Comparison of ENCODE assay signal across 1 cellular context in the genomic region with DNA sequence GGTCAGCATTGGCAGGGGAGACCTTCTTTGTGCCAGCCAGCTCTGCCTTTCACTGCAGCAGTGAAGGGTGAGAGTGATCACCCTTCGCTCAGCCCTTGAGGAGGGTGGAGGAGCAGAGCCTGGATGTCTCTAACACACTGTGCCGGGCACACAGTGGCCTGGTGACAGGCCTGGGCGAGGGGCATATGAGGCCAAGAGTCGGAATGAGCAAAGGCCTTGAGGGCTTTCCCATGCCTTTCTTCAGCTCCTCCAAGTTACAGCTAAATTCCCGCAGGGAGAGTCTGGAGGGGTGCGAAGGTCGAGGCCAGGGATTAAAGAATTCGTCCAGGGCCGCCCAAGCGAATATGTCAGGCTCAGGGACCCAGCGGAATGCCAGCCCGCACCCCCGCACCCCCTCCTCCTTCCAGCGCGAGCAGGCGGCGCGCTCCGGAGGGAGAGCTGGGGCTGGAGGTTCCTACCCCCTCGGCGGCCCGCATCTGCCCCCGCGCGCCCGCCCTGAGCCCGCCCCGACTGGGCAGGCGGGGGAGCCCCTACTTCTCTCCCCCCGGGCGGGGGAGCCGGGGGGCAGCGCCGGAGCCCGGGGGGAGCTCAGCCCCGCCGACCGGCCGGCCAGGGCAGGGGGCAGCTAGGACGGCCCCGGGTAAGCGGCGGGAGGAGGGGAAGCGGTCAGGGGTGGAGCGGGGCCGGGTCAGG.
TF ChIP-seq lines count a peak whose summit lies in the region.

A gene with protein sequence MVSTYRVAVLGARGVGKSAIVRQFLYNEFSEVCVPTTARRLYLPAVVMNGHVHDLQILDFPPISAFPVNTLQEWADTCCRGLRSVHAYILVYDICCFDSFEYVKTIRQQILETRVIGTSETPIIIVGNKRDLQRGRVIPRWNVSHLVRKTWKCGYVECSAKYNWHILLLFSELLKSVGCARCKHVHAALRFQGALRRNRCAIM (plus strand): TSS at position 401 of the 693 bp plus-strand sequence. CDS start 3,546 bp downstream, outside the sequence.

TF ChIP-seq in HepG2, 621 proteins besides CTCF, POLR2A, EP300 and RAD21 (continued from another document and continues in another):
- TF ChIP-seq, protein P1, sequence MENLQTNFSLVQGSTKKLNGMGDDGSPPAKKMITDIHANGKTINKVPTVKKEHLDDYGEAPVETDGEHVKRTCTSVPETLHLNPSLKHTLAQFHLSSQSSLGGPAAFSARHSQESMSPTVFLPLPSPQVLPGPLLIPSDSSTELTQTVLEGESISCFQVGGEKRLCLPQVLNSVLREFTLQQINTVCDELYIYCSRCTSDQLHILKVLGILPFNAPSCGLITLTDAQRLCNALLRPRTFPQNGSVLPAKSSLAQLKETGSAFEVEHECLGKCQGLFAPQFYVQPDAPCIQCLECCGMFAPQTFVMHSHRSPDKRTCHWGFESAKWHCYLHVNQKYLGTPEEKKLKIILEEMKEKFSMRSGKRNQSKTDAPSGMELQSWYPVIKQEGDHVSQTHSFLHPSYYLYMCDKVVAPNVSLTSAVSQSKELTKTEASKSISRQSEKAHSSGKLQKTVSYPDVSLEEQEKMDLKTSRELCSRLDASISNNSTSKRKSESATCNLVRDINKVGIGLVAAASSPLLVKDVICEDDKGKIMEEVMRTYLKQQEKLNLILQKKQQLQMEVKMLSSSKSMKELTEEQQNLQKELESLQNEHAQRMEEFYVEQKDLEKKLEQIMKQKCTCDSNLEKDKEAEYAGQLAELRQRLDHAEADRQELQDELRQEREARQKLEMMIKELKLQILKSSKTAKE (CRISPR knock-in tag; IDR thresholded peaks at IDR 0.05; ENCODE audit: borderline replicate concordance) = no peak
- TF ChIP-seq ZNF549 (CRISPR knock-in tag; IDR thresholded peaks at IDR 0.05) (no peak), HNF4G (IDR thresholded peaks at IDR 0.05; ENCODE audit: borderline replicate concordance, low read depth, low read length) (peak; percentile 66), HNF4G (CRISPR knock-in tag; IDR thresholded peaks at IDR 0.05; ENCODE audit: borderline replicate concordance, low read depth) (no peak), PHF8 (CRISPR knock-in tag; IDR thresholded peaks at IDR 0.05) (peak; percentile 43; the same call in 1 of the 2 replicates), NR2F6 (IDR thresholded peaks at IDR 0.05) (no peak), NR2F6 (CRISPR knock-in tag; IDR thresholded peaks at IDR 0.05) (peak; percentile 19; the same call in 1 of the 2 replicates), THAP11 (CRISPR knock-in tag; IDR thresholded peaks at IDR 0.05) (no peak), TGIF2 (CRISPR knock-in tag; IDR thresholded peaks at IDR 0.05) (no peak), REPIN1 (CRISPR knock-in tag; IDR thresholded peaks at IDR 0.05; ENCODE audit: borderline replicate concordance, low read depth) (0 out of 2 replicates have a peak, but pooled peaks have one; percentile 41), HNF4A (CRISPR knock-in tag; IDR thresholded peaks at IDR 0.05) (peak; percentile 54), BORCS8-MEF2B (CRISPR knock-in tag; IDR thresholded peaks at IDR 0.05) (peak; percentile 50; the same call in 1 of the 2 replicates), SMC3 (IDR thresholded peaks at IDR 0.05; ENCODE audit: low read length) (no peak), ZMYM4 (CRISPR knock-in tag; IDR thresholded peaks at IDR 0.05) (peak; percentile 50; the same call in 1 of the 2 replicates), FOSL1 (CRISPR knock-in tag; IDR thresholded peaks at IDR 0.05; ENCODE audit: borderline replicate concordance) (no peak), RFXAP (CRISPR knock-in tag; IDR thresholded peaks at IDR 0.05; ENCODE audit: borderline replicate concordance) (0 out of 2 replicates have a peak, but pooled peaks have one; percentile 20), TARDBP (CRISPR knock-in tag; IDR thresholded peaks at IDR 0.05) (0 out of 2 replicates have a peak, but pooled peaks have one; percentile 25), TAF1 (CRISPR knock-in tag; IDR thresholded peaks at IDR 0.05) (peak; percentile 33; the same call in 1 of the 2 replicates), SUZ12 (IDR thresholded peaks at IDR 0.05; ENCODE audit: low read depth, low read length) (no peak)
- TF ChIP-seq, protein P2, sequence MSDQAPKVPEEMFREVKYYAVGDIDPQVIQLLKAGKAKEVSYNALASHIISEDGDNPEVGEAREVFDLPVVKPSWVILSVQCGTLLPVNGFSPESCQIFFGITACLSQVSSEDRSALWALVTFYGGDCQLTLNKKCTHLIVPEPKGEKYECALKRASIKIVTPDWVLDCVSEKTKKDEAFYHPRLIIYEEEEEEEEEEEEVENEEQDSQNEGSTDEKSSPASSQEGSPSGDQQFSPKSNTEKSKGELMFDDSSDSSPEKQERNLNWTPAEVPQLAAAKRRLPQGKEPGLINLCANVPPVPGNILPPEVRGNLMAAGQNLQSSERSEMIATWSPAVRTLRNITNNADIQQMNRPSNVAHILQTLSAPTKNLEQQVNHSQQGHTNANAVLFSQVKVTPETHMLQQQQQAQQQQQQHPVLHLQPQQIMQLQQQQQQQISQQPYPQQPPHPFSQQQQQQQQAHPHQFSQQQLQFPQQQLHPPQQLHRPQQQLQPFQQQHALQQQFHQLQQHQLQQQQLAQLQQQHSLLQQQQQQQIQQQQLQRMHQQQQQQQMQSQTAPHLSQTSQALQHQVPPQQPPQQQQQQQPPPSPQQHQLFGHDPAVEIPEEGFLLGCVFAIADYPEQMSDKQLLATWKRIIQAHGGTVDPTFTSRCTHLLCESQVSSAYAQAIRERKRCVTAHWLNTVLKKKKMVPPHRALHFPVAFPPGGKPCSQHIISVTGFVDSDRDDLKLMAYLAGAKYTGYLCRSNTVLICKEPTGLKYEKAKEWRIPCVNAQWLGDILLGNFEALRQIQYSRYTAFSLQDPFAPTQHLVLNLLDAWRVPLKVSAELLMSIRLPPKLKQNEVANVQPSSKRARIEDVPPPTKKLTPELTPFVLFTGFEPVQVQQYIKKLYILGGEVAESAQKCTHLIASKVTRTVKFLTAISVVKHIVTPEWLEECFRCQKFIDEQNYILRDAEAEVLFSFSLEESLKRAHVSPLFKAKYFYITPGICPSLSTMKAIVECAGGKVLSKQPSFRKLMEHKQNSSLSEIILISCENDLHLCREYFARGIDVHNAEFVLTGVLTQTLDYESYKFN (CRISPR knock-in tag; conservative IDR thresholded peaks at IDR 0.05) = peak; percentile 17; the same call in 1 of the 2 replicates
- TF ChIP-seq, protein P3, sequence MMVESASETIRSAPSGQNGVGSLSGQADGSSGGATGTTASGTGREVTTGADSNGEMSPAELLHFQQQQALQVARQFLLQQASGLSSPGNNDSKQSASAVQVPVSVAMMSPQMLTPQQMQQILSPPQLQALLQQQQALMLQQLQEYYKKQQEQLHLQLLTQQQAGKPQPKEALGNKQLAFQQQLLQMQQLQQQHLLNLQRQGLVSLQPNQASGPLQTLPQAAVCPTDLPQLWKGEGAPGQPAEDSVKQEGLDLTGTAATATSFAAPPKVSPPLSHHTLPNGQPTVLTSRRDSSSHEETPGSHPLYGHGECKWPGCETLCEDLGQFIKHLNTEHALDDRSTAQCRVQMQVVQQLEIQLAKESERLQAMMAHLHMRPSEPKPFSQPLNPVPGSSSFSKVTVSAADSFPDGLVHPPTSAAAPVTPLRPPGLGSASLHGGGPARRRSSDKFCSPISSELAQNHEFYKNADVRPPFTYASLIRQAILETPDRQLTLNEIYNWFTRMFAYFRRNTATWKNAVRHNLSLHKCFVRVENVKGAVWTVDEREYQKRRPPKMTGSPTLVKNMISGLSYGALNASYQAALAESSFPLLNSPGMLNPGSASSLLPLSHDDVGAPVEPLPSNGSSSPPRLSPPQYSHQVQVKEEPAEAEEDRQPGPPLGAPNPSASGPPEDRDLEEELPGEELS (CRISPR knock-in tag; IDR thresholded peaks at IDR 0.05) = 0 out of 2 replicates have a peak, but pooled peaks have one; percentile 32
- TF ChIP-seq, protein P4, sequence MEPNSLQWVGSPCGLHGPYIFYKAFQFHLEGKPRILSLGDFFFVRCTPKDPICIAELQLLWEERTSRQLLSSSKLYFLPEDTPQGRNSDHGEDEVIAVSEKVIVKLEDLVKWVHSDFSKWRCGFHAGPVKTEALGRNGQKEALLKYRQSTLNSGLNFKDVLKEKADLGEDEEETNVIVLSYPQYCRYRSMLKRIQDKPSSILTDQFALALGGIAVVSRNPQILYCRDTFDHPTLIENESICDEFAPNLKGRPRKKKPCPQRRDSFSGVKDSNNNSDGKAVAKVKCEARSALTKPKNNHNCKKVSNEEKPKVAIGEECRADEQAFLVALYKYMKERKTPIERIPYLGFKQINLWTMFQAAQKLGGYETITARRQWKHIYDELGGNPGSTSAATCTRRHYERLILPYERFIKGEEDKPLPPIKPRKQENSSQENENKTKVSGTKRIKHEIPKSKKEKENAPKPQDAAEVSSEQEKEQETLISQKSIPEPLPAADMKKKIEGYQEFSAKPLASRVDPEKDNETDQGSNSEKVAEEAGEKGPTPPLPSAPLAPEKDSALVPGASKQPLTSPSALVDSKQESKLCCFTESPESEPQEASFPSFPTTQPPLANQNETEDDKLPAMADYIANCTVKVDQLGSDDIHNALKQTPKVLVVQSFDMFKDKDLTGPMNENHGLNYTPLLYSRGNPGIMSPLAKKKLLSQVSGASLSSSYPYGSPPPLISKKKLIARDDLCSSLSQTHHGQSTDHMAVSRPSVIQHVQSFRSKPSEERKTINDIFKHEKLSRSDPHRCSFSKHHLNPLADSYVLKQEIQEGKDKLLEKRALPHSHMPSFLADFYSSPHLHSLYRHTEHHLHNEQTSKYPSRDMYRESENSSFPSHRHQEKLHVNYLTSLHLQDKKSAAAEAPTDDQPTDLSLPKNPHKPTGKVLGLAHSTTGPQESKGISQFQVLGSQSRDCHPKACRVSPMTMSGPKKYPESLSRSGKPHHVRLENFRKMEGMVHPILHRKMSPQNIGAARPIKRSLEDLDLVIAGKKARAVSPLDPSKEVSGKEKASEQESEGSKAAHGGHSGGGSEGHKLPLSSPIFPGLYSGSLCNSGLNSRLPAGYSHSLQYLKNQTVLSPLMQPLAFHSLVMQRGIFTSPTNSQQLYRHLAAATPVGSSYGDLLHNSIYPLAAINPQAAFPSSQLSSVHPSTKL (CRISPR knock-in tag; IDR thresholded peaks at IDR 0.05) = peak; percentile 29; the same call in 1 of the 2 replicates
- TF ChIP-seq, protein P5, sequence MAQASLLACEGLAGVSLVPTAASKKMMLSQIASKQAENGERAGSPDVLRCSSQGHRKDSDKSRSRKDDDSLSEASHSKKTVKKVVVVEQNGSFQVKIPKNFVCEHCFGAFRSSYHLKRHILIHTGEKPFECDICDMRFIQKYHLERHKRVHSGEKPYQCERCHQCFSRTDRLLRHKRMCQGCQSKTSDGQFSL (CRISPR knock-in tag; IDR thresholded peaks at IDR 0.05) = peak; percentile 60; the same call in 1 of the 2 replicates
- TF ChIP-seq, protein P6, sequence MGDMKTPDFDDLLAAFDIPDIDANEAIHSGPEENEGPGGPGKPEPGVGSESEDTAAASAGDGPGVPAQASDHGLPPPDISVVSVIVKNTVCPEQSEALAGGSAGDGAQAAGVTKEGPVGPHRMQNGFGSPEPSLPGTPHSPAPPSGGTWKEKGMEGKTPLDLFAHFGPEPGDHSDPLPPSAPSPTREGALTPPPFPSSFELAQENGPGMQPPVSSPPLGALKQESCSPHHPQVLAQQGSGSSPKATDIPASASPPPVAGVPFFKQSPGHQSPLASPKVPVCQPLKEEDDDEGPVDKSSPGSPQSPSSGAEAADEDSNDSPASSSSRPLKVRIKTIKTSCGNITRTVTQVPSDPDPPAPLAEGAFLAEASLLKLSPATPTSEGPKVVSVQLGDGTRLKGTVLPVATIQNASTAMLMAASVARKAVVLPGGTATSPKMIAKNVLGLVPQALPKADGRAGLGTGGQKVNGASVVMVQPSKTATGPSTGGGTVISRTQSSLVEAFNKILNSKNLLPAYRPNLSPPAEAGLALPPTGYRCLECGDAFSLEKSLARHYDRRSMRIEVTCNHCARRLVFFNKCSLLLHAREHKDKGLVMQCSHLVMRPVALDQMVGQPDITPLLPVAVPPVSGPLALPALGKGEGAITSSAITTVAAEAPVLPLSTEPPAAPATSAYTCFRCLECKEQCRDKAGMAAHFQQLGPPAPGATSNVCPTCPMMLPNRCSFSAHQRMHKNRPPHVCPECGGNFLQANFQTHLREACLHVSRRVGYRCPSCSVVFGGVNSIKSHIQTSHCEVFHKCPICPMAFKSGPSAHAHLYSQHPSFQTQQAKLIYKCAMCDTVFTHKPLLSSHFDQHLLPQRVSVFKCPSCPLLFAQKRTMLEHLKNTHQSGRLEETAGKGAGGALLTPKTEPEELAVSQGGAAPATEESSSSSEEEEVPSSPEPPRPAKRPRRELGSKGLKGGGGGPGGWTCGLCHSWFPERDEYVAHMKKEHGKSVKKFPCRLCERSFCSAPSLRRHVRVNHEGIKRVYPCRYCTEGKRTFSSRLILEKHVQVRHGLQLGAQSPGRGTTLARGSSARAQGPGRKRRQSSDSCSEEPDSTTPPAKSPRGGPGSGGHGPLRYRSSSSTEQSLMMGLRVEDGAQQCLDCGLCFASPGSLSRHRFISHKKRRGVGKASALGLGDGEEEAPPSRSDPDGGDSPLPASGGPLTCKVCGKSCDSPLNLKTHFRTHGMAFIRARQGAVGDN (CRISPR knock-in tag; IDR thresholded peaks at IDR 0.05) = peak; percentile 49; the same call in 1 of the 2 replicates
- TF ChIP-seq, protein P7, sequence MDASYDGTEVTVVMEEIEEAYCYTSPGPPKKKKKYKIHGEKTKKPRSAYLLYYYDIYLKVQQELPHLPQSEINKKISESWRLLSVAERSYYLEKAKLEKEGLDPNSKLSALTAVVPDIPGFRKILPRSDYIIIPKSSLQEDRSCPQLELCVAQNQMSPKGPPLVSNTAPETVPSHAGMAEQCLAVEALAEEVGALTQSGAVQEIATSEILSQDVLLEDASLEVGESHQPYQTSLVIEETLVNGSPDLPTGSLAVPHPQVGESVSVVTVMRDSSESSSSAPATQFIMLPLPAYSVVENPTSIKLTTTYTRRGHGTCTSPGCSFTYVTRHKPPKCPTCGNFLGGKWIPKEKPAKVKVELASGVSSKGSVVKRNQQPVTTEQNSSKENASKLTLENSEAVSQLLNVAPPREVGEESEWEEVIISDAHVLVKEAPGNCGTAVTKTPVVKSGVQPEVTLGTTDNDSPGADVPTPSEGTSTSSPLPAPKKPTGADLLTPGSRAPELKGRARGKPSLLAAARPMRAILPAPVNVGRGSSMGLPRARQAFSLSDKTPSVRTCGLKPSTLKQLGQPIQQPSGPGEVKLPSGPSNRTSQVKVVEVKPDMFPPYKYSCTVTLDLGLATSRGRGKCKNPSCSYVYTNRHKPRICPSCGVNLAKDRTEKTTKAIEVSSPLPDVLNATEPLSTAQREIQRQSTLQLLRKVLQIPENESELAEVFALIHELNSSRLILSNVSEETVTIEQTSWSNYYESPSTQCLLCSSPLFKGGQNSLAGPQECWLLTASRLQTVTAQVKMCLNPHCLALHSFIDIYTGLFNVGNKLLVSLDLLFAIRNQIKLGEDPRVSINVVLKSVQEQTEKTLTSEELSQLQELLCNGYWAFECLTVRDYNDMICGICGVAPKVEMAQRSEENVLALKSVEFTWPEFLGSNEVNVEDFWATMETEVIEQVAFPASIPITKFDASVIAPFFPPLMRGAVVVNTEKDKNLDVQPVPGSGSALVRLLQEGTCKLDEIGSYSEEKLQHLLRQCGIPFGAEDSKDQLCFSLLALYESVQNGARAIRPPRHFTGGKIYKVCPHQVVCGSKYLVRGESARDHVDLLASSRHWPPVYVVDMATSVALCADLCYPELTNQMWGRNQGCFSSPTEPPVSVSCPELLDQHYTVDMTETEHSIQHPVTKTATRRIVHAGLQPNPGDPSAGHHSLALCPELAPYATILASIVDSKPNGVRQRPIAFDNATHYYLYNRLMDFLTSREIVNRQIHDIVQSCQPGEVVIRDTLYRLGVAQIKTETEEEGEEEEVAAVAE (CRISPR knock-in tag; IDR thresholded peaks at IDR 0.05; ENCODE audit: borderline replicate concordance) = no peak
- TF ChIP-seq, protein P8, sequence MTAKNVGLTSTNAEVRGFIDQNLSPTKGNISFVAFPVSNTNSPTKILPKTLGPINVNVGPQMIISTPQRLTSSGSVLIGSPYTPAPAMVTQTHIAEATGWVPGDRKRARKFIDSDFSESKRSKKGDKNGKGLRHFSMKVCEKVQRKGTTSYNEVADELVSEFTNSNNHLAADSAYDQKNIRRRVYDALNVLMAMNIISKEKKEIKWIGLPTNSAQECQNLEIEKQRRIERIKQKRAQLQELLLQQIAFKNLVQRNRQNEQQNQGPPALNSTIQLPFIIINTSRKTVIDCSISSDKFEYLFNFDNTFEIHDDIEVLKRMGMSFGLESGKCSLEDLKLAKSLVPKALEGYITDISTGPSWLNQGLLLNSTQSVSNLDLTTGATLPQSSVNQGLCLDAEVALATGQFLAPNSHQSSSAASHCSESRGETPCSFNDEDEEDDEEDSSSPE (CRISPR knock-in tag; IDR thresholded peaks at IDR 0.05) = 0 out of 2 replicates have a peak, but pooled peaks have one; percentile 34
